Comparison of ENCODE assay signal across 1 cellular context in genomic region chr2:219177594-219178376, GRCh38.
TF ChIP-seq lines count a peak whose summit lies in the region.

Gene RETREG2, plus strand, starts transcription at chr2:219178275. Its CDS starts 78 bp downstream, at chr2:219178353.

TF ChIP-seq in GM12878, 131 proteins besides CTCF, POLR2A, EP300 and RAD21 (continued from another document and continues in another):
- TF ChIP-seq CUX1 (IDR thresholded peaks at IDR 0.05; ENCODE audit: insufficient replicate concordance, low read depth, low read length) (no peak), RELB (IDR thresholded peaks at IDR 0.05; ENCODE audit: low read depth) (0 out of 2 replicates have a peak, but pooled peaks have one; percentile 55), SRF (IDR thresholded peaks at IDR 0.05; ENCODE audit: low read depth in 2 of 2, low read length in 2 of 2) (no peak), CEBPB (IDR thresholded peaks at IDR 0.05; ENCODE audit: borderline replicate concordance in 1 of 2, low read depth in 2 of 2, low read length in 2 of 2) (no peak), ZNF384 (IDR thresholded peaks at IDR 0.05; ENCODE audit: borderline replicate concordance, low read depth, low read length) (no peak), ZNF24 (IDR thresholded peaks at IDR 0.05) (no peak), MTA2 (IDR thresholded peaks at IDR 0.05; ENCODE audit: low read depth) (no peak), IRF3 (IDR thresholded peaks at IDR 0.05) (peak; percentile 8; the same call in 1 of the 2 replicates), YBX1 (IDR thresholded peaks at IDR 0.05) (no peak), ZNF274 (IDR thresholded peaks at IDR 0.05; ENCODE audit: insufficient read depth, insufficient read length) (no peak), CREB1 (IDR thresholded peaks at IDR 0.05; ENCODE audit: low read depth) (peak; percentile 53; the same call in 1 of the 2 replicates), SUPT20H (IDR thresholded peaks at IDR 0.05; ENCODE audit: borderline replicate concordance, control insufficient read depth, low read depth, low read length) (no peak), EZH2 (IDR thresholded peaks at IDR 0.05; ENCODE audit: borderline replicate concordance, control insufficient read depth, low read depth, low read length) (no peak), NKRF (conservative IDR thresholded peaks at IDR 0.05) (peak; percentile 91), SKIL (IDR thresholded peaks at IDR 0.05; ENCODE audit: low read depth, poor library complexity, severe bottlenecking) (no peak), ZNF207 (IDR thresholded peaks at IDR 0.05; ENCODE audit: borderline replicate concordance) (peak; percentile 89; the same call in 1 of the 2 replicates), ZBTB11 (CRISPR knock-in tag; IDR thresholded peaks at IDR 0.05) (peak; percentile 79), MLLT1 (IDR thresholded peaks at IDR 0.05) (peak; percentile 50), WRNIP1 (IDR thresholded peaks at IDR 0.05; ENCODE audit: borderline replicate concordance, low read depth, low read length) (no peak), SUZ12 (IDR thresholded peaks at IDR 0.05; ENCODE audit: unreplicated experiment) (no peak), SIX5 (IDR thresholded peaks at IDR 0.05; ENCODE audit: low read depth, low read length, severe bottlenecking) (peak; percentile 28), BHLHE40 (IDR thresholded peaks at IDR 0.05; ENCODE audit: borderline replicate concordance in 1 of 2, low read depth in 2 of 2, low read length in 1 of 2) (peak; percentile 93 to 100), ZNF217 (IDR thresholded peaks at IDR 0.05) (peak; percentile 58; the same call in 1 of the 2 replicates), USF1 (IDR thresholded peaks at IDR 0.05; ENCODE audit: borderline replicate concordance, extremely low read length, insufficient read depth, low read depth, low read length) (peak; percentile 100), FOXK2 (IDR thresholded peaks at IDR 0.05) (peak; percentile 34), ASH2L (IDR thresholded peaks at IDR 0.05; ENCODE audit: borderline replicate concordance, low read depth) (no peak), RAD51 (IDR thresholded peaks at IDR 0.05) (peak; percentile 99), SIN3A (IDR thresholded peaks at IDR 0.05; ENCODE audit: low read depth, low read length) (peak; percentile 90; the same call in 1 of the 2 replicates), ETV6 (conservative IDR thresholded peaks at IDR 0.05 in 1 of 2, IDR thresholded peaks at IDR 0.05 in 1 of 2; ENCODE audit: borderline replicate concordance in 1 of 2, low read depth in 1 of 2) (no peak), NRF1 (conservative IDR thresholded peaks at IDR 0.05; ENCODE audit: low read depth, low read length) (peak; percentile 79), LARP7 (IDR thresholded peaks at IDR 0.05) (peak; percentile 61; the same call in 1 of the 2 replicates), JUNB (IDR thresholded peaks at IDR 0.05) (no peak), KDM1A (IDR thresholded peaks at IDR 0.05; ENCODE audit: borderline replicate concordance) (no peak), MTA3 (IDR thresholded peaks at IDR 0.05; ENCODE audit: borderline replicate concordance, low read length) (peak; percentile 59; the same call in 1 of the 2 replicates), CHD1 (IDR thresholded peaks at IDR 0.05; ENCODE audit: low read depth, low read length) (peak; percentile 70; the same call in 1 of the 2 replicates), CBX5 (IDR thresholded peaks at IDR 0.05; ENCODE audit: low read depth) (no peak), MAX (IDR thresholded peaks at IDR 0.05; ENCODE audit: low read depth, low read length) (peak; percentile 98), TCF12 (IDR thresholded peaks at IDR 0.05; ENCODE audit: low read depth, low read length) (no peak)
